In genomic region chr1:246199086-246199485, GRCh38 we compare ENCODE assay signal across 18 cellular contexts.
DNase-seq lines count a peak whose midpoint lies in the region; ATAC-seq and TF ChIP-seq lines count a peak whose summit lies in the region.
"Had no signal": no experiment of that assay in that cellular context is flagged by ENCODE, and none has a peak within 500 bp of the region (broad histone marks: within the 10 kb centered on the region; RNA-seq: fewer than 3 reads in every experiment).

No MANE protein-coding gene starts in this region.

- DNase-seq in DMS 273 (lab: John Stamatoyannopoulos, UW; ENCODE audit: unreplicated experiment) (peak; percentile 69), NCI-H128 (lab: John Stamatoyannopoulos, UW; ENCODE audit: unreplicated experiment) (peak; percentile 14), NCI-H69 (lab: John Stamatoyannopoulos, UW) (peak; percentile 92), glutamatergic neuron (peak; percentile 75), colonic mucosa (no peak)
- no peak for DNase-seq in activated CD8-positive, alpha-beta memory T cell treated with anti-CD3 and anti-CD28 coated beads, Interleukin-2, amount 50 U/mL, for 48 hours
- DNase-seq: activated CD4-positive, alpha-beta T cell treated with anti-CD3 and anti-CD28 coated beads for 48 hours; activated T-cell treated with anti-CD3 and anti-CD28 coated beads, Interleukin-2, amount 50 U/mL, for 24 hours; central memory CD4-positive, alpha-beta T cell; DMS53; GOT3; heart left ventricle; kidney; NCI-H510A; posterior cingulate gyrus had no signal

- H3K9me3 ChIP-seq in colonic mucosa, result no peaks in the 10 kb centered on the region
- H3K9me3 ChIP-seq: heart left ventricle had no signal

- H3K36me3 ChIP-seq in colonic mucosa, result no peaks in the 10 kb centered on the region
- H3K36me3 ChIP-seq: heart left ventricle had no signal

- no peak overlapping the region for H3K4me3 ChIP-seq in colonic mucosa
- H3K4me3 ChIP-seq: heart left ventricle had no signal

- peaks cover 19% of the 10 kb centered on the region for H3K4me1 Mint-ChIP-seq in glutamatergic neuron (ENCODE audit: low read depth, unreplicated experiment)

- H3K27ac Mint-ChIP-seq in glutamatergic neuron (ENCODE audit: unreplicated experiment), result peak overlapping the region; percentile 48
- H3K27ac Mint-ChIP-seq: activated T-cell treated with anti-CD3 and anti-CD28 coated beads, Interleukin-2, amount 50 U/mL, for 24 hours had no signal

- H3K27me3 Mint-ChIP-seq in glutamatergic neuron (ENCODE audit: unreplicated experiment), result peaks cover 4% of the 10 kb centered on the region
- H3K27me3 Mint-ChIP-seq: activated T-cell treated with anti-CD3 and anti-CD28 coated beads, Interleukin-2, amount 50 U/mL, for 24 hours had no signal

- intact Hi-C loops in colonic mucosa (cut with DNase I), result no loop called here

- ATAC-seq in GM21367 (IDR thresholded peaks at IDR 0.05; ENCODE audit: unreplicated experiment) (no peak), HG03135 (IDR thresholded peaks at IDR 0.05; ENCODE audit: unreplicated experiment) (no peak)

- H3K36me3 Mint-ChIP-seq in glutamatergic neuron (ENCODE audit: unreplicated experiment), result no peaks in the 10 kb centered on the region

- H3K9ac ChIP-seq in colonic mucosa (ENCODE audit: low read depth in 2 of 2, low read length in 2 of 2), result no peak overlapping the region

- H3K9me3 Mint-ChIP-seq in glutamatergic neuron (ENCODE audit: unreplicated experiment), result no peaks in the 10 kb centered on the region
- H3K9me3 Mint-ChIP-seq: activated T-cell treated with anti-CD3 and anti-CD28 coated beads, Interleukin-2, amount 50 U/mL, for 24 hours had no signal

- H3K4me1 ChIP-seq in colonic mucosa, result no peaks in the 10 kb centered on the region

- peak overlapping the region; percentile 40 for H3K4me3 Mint-ChIP-seq in glutamatergic neuron (ENCODE audit: unreplicated experiment)
- H3K4me3 Mint-ChIP-seq: activated T-cell treated with anti-CD3 and anti-CD28 coated beads, Interleukin-2, amount 50 U/mL, for 24 hours had no signal

- H3K27ac ChIP-seq in colonic mucosa, result no peak overlapping the region
- H3K27ac ChIP-seq: heart left ventricle, HL-60 had no signal

- no peak for TF ChIP-seq CTCF in glutamatergic neuron (IDR thresholded peaks at IDR 0.05; ENCODE audit: partially characterized antibody, unreplicated experiment)
- no peak for TF ChIP-seq CTCF in colonic mucosa (IDR thresholded peaks at IDR 0.05)

- H3K27me3 ChIP-seq in colonic mucosa, result no peaks in the 10 kb centered on the region
- H3K27me3 ChIP-seq: heart left ventricle had no signal

Comparison
In these comparisons a context has a peak if more than half of its experiments do, and no peak if none do; other contexts are left out.
1. DNase-seq: peak in DMS 273 (single experiment), NCI-H128 (single experiment), NCI-H69 (single experiment) and glutamatergic neuron (single experiment); none in colonic mucosa (single experiment) and activated CD8-positive, alpha-beta memory T cell treated with anti-CD3 and anti-CD28 coated beads, Interleukin-2, amount 50 U/mL, for 48 hours (single experiment).